1 cellular context compared by ENCODE assay signal in genomic region chr20:11890331-11891080, GRCh38.
A peak's percentile ranks its signal among the peaks of the same experiment; 100 is the strongest.
TF ChIP-seq lines count a peak whose summit lies in the region.

No MANE protein-coding gene starts in this region.

TF ChIP-seq in K562, 482 proteins besides CTCF, POLR2A, EP300 and RAD21 (continued from another document and continues in another):
- TF ChIP-seq ZBTB11 (CRISPR knock-in tag; IDR thresholded peaks at IDR 0.05): peak in 1 of 3 experiments; percentile 47; a peak in 2 of 6 replicates
- TF ChIP-seq ZNF764 (CRISPR knock-in tag; IDR thresholded peaks at IDR 0.05; ENCODE audit: low read depth): no peak
- no peak for TF ChIP-seq SLC30A9 (CRISPR knock-in tag; IDR thresholded peaks at IDR 0.05)
- TF ChIP-seq NUFIP1 (IDR thresholded peaks at IDR 0.05; ENCODE audit: partially characterized antibody): no peak
- TF ChIP-seq ARID3A (IDR thresholded peaks at IDR 0.05; ENCODE audit: borderline replicate concordance, low read depth, low read length): no peak
- TF ChIP-seq MXD1 (CRISPR knock-in tag; IDR thresholded peaks at IDR 0.05; ENCODE audit: borderline replicate concordance, poor library complexity, severe bottlenecking): no peak
- TF ChIP-seq ARHGAP35 (IDR thresholded peaks at IDR 0.05; ENCODE audit: partially characterized antibody): no peak
- TF ChIP-seq NR2C1 (IDR thresholded peaks at IDR 0.05): no peak
- no peak for TF ChIP-seq NR2C1 (tag; IDR thresholded peaks at IDR 0.05)
- 0 out of 4 replicates have a peak, but pooled peaks of 1 of the 2 experiments have one; percentile 43 for TF ChIP-seq ZNF639 (CRISPR knock-in tag; conservative IDR thresholded peaks at IDR 0.05 in 1 of 2, IDR thresholded peaks at IDR 0.05 in 1 of 2)
- no peak for TF ChIP-seq GTF2B (IDR thresholded peaks at IDR 0.05; ENCODE audit: extremely low read depth, insufficient read length)
- TF ChIP-seq ZNF609 (CRISPR knock-in tag; IDR thresholded peaks at IDR 0.05; ENCODE audit: borderline replicate concordance): no peak
- no peak for TF ChIP-seq ZNF717 (CRISPR knock-in tag; IDR thresholded peaks at IDR 0.05)
- TF ChIP-seq THAP12 (CRISPR knock-in tag; IDR thresholded peaks at IDR 0.05): no peak
- no peak for TF ChIP-seq ZNF436 (CRISPR knock-in tag; IDR thresholded peaks at IDR 0.05)
- TF ChIP-seq SAFB (IDR thresholded peaks at IDR 0.05; ENCODE audit: borderline replicate concordance, low read depth, low read length): no peak
- TF ChIP-seq ZNF766 (CRISPR knock-in tag; conservative IDR thresholded peaks at IDR 0.05): peak; percentile 80
- no peak for TF ChIP-seq POLR2AphosphoS2 (IDR thresholded peaks at IDR 0.05; ENCODE audit: low read length)
- no peak for TF ChIP-seq ERF (CRISPR knock-in tag; IDR thresholded peaks at IDR 0.05)
- no peak for TF ChIP-seq MGA (IDR thresholded peaks at IDR 0.05)
- no peak for TF ChIP-seq HNRNPLL (IDR thresholded peaks at IDR 0.05; ENCODE audit: low read depth, low read length, poor library complexity, severe bottlenecking)
- TF ChIP-seq CCNT2 (IDR thresholded peaks at IDR 0.05; ENCODE audit: borderline replicate concordance, extremely low read depth, insufficient read length, low read depth, low read length): peak; percentile 12
- no peak for TF ChIP-seq ARID1B (IDR thresholded peaks at IDR 0.05)
- no peak for TF ChIP-seq HDAC8 (tag; IDR thresholded peaks at IDR 0.05)
- no peak for TF ChIP-seq MTF1 (CRISPR knock-in tag; IDR thresholded peaks at IDR 0.05; ENCODE audit: borderline replicate concordance)
- no peak for TF ChIP-seq ZNF408 (CRISPR knock-in tag; IDR thresholded peaks at IDR 0.05; ENCODE audit: low read depth)
